ENCODE assay signal across 24 cellular contexts in genomic region chr16:30622455-30623032, GRCh38. TPM values are rescaled to one million over a fixed set of nuclear protein-coding genes. Genes with fewer than 3 reads are reported as not detected.
DNase-seq lines count a peak whose midpoint lies in the region; ATAC-seq and TF ChIP-seq lines count a peak whose summit lies in the region.
"Had no signal": no experiment of that assay in that cellular context is flagged by ENCODE, and none has a peak within 500 bp of the region (broad histone marks: within the 10 kb centered on the region; RNA-seq: fewer than 3 reads in every experiment).

No MANE protein-coding gene starts in this region.

- no peak overlapping the region for H3K9ac ChIP-seq in neural progenitor cell
- H3K9ac ChIP-seq: KMS-11 had no signal

- H3K27me3 ChIP-seq in GM23338 (ENCODE audit: insufficient read depth) (no peaks in the 10 kb centered on the region), neural progenitor cell (no peaks in the 10 kb centered on the region)
- H3K27me3 ChIP-seq: BE2C, SJSA1 had no signal

- TF ChIP-seq CTCF in GM23338 (conservative IDR thresholded peaks at IDR 0.05; ENCODE audit: low read depth in 2 of 2) (no peak), RWPE1 (conservative IDR thresholded peaks at IDR 0.05; ENCODE audit: low read depth) (no peak), chondrocyte (IDR thresholded peaks at IDR 0.05) (no peak), neural progenitor cell (IDR thresholded peaks at IDR 0.05) (no peak), mucosa of descending colon (IDR thresholded peaks at IDR 0.05) (no peak)

- H3K27ac ChIP-seq in GM23338 (ENCODE audit: low read depth) (no peak overlapping the region), RWPE1 (peak overlapping the region; percentile 73; the same call in 1 of the 2 replicates), neural progenitor cell (no peak overlapping the region)
- H3K27ac ChIP-seq: KMS-11, SJSA1 had no signal

- CTCF ChIA-PET in RWPE1 (lab: Yijun Ruan, JAX): interaction anchor here (0.6 kb wide), 1 partner anchor 8 kb away, joined by 5 read pairs; no protein-coding TSS in a partner anchor

- DNase-seq in GM23338 (ENCODE audit: low spot score) (no peak), RWPE1 (ENCODE audit: low spot score) (no peak), chondrocyte (ENCODE audit: low spot score) (peak; percentile 6), neural progenitor cell (ENCODE audit: low spot score) (no peak), RPMI8226 (no peak), mucosa of descending colon (no peak), putamen (ENCODE audit: low spot score) (no peak)
- DNase-seq: 8988T, ACHN, BE2C, Calu3, DMS79 treated with DMSO at 0.1 percent for 48 hours, NCI-H1048, NCI-H1417, NCI-H1694, NCI-H2029 treated with DMSO at 0.1 percent for 48 hours, NCI-H2227 treated with DMSO at 0.1 percent for 48 hours, NCI-H526 treated with DMSO at 0.1 percent for 48 hours, Right ventricle myocardium superior had no signal

- H3K36me3 Mint-ChIP-seq in GM23338 (ENCODE audit: low read depth) (no peaks in the 10 kb centered on the region), chondrocyte (ENCODE audit: low read depth) (no peaks in the 10 kb centered on the region), neural progenitor cell (peaks cover 4% of the 10 kb centered on the region)
- H3K36me3 Mint-ChIP-seq: CD14-positive monocyte had no signal

- H3K4me1 Mint-ChIP-seq in GM23338 (peaks cover 12% of the 10 kb centered on the region; the same call in 2 of the 3 replicates), chondrocyte (ENCODE audit: low read depth) (no peaks in the 10 kb centered on the region), neural progenitor cell (peaks cover 37% of the 10 kb centered on the region)

- H3K36me3 ChIP-seq in GM23338 (ENCODE audit: insufficient read depth) (no peaks in the 10 kb centered on the region), neural progenitor cell (no peaks in the 10 kb centered on the region), mucosa of descending colon (ENCODE audit: low read depth) (no peaks in the 10 kb centered on the region)
- H3K36me3 ChIP-seq: BE2C, SJSA1 had no signal

- H3K9me3 Mint-ChIP-seq in GM23338: peaks cover 2% of the 10 kb centered on the region; the same call in 1 of the 3 replicates
- H3K9me3 Mint-ChIP-seq in chondrocyte (ENCODE audit: low read depth): peaks cover 10% of the 10 kb centered on the region
- H3K9me3 Mint-ChIP-seq in neural progenitor cell: peaks cover 7% of the 10 kb centered on the region

- H3K4me3 ChIP-seq in GM23338 (no peak overlapping the region), neural progenitor cell (no peak overlapping the region), mucosa of descending colon (no peak overlapping the region)
- H3K4me3 ChIP-seq: SJSA1 had no signal

- ATAC-seq in GM23338: no peak
- no peak for ATAC-seq in GM21576 (IDR thresholded peaks at IDR 0.05; ENCODE audit: unreplicated experiment)
- ATAC-seq in mucosa of descending colon: no peak
- ATAC-seq: Panc1 had no signal

- H4K20me1 ChIP-seq in GM23338 (replicated peaks; ENCODE audit: insufficient read depth) (no peaks in the 10 kb centered on the region), neural progenitor cell (ENCODE audit: low read depth) (no peaks in the 10 kb centered on the region)

- H3K9me3 ChIP-seq in neural progenitor cell (ENCODE audit: low read depth) (no peaks in the 10 kb centered on the region), mucosa of descending colon (no peaks in the 10 kb centered on the region)
- H3K9me3 ChIP-seq: BE2C, SJSA1 had no signal

- H3K27me3 Mint-ChIP-seq in GM23338 (ENCODE audit: insufficient read depth, low read depth, poor library complexity) (peaks cover 8% of the 10 kb centered on the region), chondrocyte (ENCODE audit: low read depth) (no peaks in the 10 kb centered on the region), neural progenitor cell (ENCODE audit: insufficient read depth, low read depth) (peaks cover 2% of the 10 kb centered on the region)

- H2AFZ ChIP-seq in GM23338 (peak overlapping the region; percentile 72), neural progenitor cell (replicated peaks) (peak overlapping the region; percentile 50)

- intact Hi-C loops in mucosa of descending colon (cut with DNase I, micrococcal nuclease): no loop called here

- no peaks in the 10 kb centered on the region for H3F3A ChIP-seq in GM23338 (replicated peaks; ENCODE audit: low read depth)
- H3F3A ChIP-seq in neural progenitor cell (ENCODE audit: low read depth): no peaks in the 10 kb centered on the region

- no peak overlapping the region for H3K4me3 Mint-ChIP-seq in GM23338
- no peak overlapping the region for H3K4me3 Mint-ChIP-seq in chondrocyte (ENCODE audit: unreplicated experiment)
- no peak overlapping the region for H3K4me3 Mint-ChIP-seq in neural progenitor cell
- H3K4me3 Mint-ChIP-seq: CD14-positive monocyte had no signal

- H3K4me2 ChIP-seq in GM23338 (no peak overlapping the region), neural progenitor cell (no peak overlapping the region)
- H3K4me2 ChIP-seq: KMS-11 had no signal

- POLR2A ChIA-PET in RWPE1 (lab: Yijun Ruan, JAX; ENCODE audit: low non-redundant PET): no interaction called here

- H3K79me2 ChIP-seq in GM23338 (replicated peaks; ENCODE audit: insufficient read depth): no peaks in the 10 kb centered on the region
- H3K79me2 ChIP-seq in neural progenitor cell (ENCODE audit: low read depth): no peaks in the 10 kb centered on the region

- no peaks in the 10 kb centered on the region for H3K4me1 ChIP-seq in GM23338 (ENCODE audit: insufficient read depth)
- peaks cover 9% of the 10 kb centered on the region for H3K4me1 ChIP-seq in neural progenitor cell
- no peaks in the 10 kb centered on the region for H3K4me1 ChIP-seq in mucosa of descending colon (ENCODE audit: low read depth)
- H3K4me1 ChIP-seq: BE2C, SJSA1 had no signal

- H3K9me2 ChIP-seq in GM23338 (ENCODE audit: insufficient read depth): no peaks in the 10 kb centered on the region

- H3K27ac Mint-ChIP-seq in GM23338 (no peak overlapping the region), chondrocyte (ENCODE audit: unreplicated experiment) (no peak overlapping the region), neural progenitor cell (no peak overlapping the region)
- H3K27ac Mint-ChIP-seq: CD14-positive monocyte had no signal

TF ChIP-seq in GM23338, 12 proteins besides CTCF, POLR2A, EP300 and RAD21:
- TF ChIP-seq ZNF331 (CRISPR knock-in tag; IDR thresholded peaks at IDR 0.05; ENCODE audit: low read depth): no peak
- no peak for TF ChIP-seq NANOG (IDR thresholded peaks at IDR 0.05; ENCODE audit: borderline replicate concordance)
- TF ChIP-seq, protein P1, sequence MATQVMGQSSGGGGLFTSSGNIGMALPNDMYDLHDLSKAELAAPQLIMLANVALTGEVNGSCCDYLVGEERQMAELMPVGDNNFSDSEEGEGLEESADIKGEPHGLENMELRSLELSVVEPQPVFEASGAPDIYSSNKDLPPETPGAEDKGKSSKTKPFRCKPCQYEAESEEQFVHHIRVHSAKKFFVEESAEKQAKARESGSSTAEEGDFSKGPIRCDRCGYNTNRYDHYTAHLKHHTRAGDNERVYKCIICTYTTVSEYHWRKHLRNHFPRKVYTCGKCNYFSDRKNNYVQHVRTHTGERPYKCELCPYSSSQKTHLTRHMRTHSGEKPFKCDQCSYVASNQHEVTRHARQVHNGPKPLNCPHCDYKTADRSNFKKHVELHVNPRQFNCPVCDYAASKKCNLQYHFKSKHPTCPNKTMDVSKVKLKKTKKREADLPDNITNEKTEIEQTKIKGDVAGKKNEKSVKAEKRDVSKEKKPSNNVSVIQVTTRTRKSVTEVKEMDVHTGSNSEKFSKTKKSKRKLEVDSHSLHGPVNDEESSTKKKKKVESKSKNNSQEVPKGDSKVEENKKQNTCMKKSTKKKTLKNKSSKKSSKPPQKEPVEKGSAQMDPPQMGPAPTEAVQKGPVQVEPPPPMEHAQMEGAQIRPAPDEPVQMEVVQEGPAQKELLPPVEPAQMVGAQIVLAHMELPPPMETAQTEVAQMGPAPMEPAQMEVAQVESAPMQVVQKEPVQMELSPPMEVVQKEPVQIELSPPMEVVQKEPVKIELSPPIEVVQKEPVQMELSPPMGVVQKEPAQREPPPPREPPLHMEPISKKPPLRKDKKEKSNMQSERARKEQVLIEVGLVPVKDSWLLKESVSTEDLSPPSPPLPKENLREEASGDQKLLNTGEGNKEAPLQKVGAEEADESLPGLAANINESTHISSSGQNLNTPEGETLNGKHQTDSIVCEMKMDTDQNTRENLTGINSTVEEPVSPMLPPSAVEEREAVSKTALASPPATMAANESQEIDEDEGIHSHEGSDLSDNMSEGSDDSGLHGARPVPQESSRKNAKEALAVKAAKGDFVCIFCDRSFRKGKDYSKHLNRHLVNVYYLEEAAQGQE (IDR thresholded peaks at IDR 0.05; ENCODE audit: unreplicated experiment): no peak
- TF ChIP-seq CREB1 (CRISPR knock-in tag; IDR thresholded peaks at IDR 0.05; ENCODE audit: low read depth): no peak
TF ChIP-seq in GM23338: peak in this region for 0.

RNA-seq across cellular contexts. Expression of gene ZNF689, which starts 12.4 kb away (rescaled TPM):
- 13.4 and 16.7 TPM in 2 replicates for total RNA-seq in GM23338 (2014; rRNA removed; shearing (Covaris generic))
- 5.3 and 5.9 TPM in 2 replicates for polyA plus RNA-seq in GM23338 (2016; fragmentation: Nextera tagmentation; extraction: Ambion mirVana)
- total RNA-seq in chondrocyte (5.9 to 8.5 TPM (median 7.1 TPM) in 3 replicates), neural progenitor cell (ENCODE audit: low replicate concordance) (9.2 and 15.3 TPM in 2 replicates), mucosa of descending colon (10 to 100 TPM in 2 of 3 donors, 1 to 10 TPM in 1; 7.6 to 10.7 (median 10.5) TPM)

RNA-seq across cellular contexts. Expression of gene PRR14, which starts 28.2 kb away (rescaled TPM):
- 4.6 and 8.9 TPM in 2 replicates for total RNA-seq in GM23338 (2014; rRNA removed; shearing (Covaris generic))
- 12.7 and 13.0 TPM in 2 replicates for polyA plus RNA-seq in GM23338 (2016; fragmentation: Nextera tagmentation; extraction: Ambion mirVana)
- total RNA-seq in chondrocyte (33.5 to 46.9 TPM (median 42.0 TPM) in 3 replicates), neural progenitor cell (ENCODE audit: low replicate concordance) (3.5 and 14.6 TPM in 2 replicates), mucosa of descending colon (10 to 100 TPM; 42.1 to 65.6 (median 45.6) TPM)

RNA-seq across cellular contexts. Expression of gene FBRS, which starts 35.7 kb away (rescaled TPM):
- total RNA-seq in GM23338 (2014; rRNA removed; shearing (Covaris generic)): 5.2 and 7.2 TPM in 2 replicates
- 2.3 and 2.7 TPM in 2 replicates for polyA plus RNA-seq in GM23338 (2016; fragmentation: Nextera tagmentation; extraction: Ambion mirVana)
- total RNA-seq in chondrocyte: 49.9 to 54.5 TPM (median 52.8 TPM) in 3 replicates
- 3.6 and 20.5 TPM in 2 replicates for total RNA-seq in neural progenitor cell (ENCODE audit: low replicate concordance)
- 10 to 100 TPM; 82.6 to 97.1 (median 85.8) TPM for total RNA-seq in mucosa of descending colon

RNA-seq across cellular contexts. Expression of gene ZNF785, which starts 37.0 kb away (rescaled TPM):
- total RNA-seq in GM23338 (2014; rRNA removed; shearing (Covaris generic)): 7.1 and 7.5 TPM in 2 replicates
- 4.9 and 5.4 TPM in 2 replicates for polyA plus RNA-seq in GM23338 (2016; fragmentation: Nextera tagmentation; extraction: Ambion mirVana)
- total RNA-seq in chondrocyte: 17.0 to 20.2 TPM (median 17.7 TPM) in 3 replicates
- total RNA-seq in neural progenitor cell (ENCODE audit: low replicate concordance): 17.8 and 19.5 TPM in 2 replicates
- 10 to 100 TPM; 14.7 to 28.4 (median 24.8) TPM for total RNA-seq in mucosa of descending colon

RNA-seq across cellular contexts. Expression of gene ZNF688, which starts 51.0 kb away (rescaled TPM):
- total RNA-seq in GM23338 (2014; rRNA removed; shearing (Covaris generic)): 1.3 and 4.0 TPM in 2 replicates
- polyA plus RNA-seq in GM23338 (2016; fragmentation: Nextera tagmentation; extraction: Ambion mirVana): 4.4 and 6.2 TPM in 2 replicates
- total RNA-seq in chondrocyte (11.7 to 15.0 TPM (median 13.7 TPM) in 3 replicates), neural progenitor cell (ENCODE audit: low replicate concordance) (3.6 and 6.2 TPM in 2 replicates), mucosa of descending colon (10 to 100 TPM; 17.0 to 23.0 (median 20.7) TPM)
